In genomic region chr17:50589112-50589712, GRCh38 we compare ENCODE assay signal across 19 cellular contexts. TPM values are rescaled to one million over a fixed set of nuclear protein-coding genes. Genes with fewer than 3 reads are reported as not detected.
DNase-seq lines count a peak whose midpoint lies in the region; ATAC-seq, FAIRE-seq and TF ChIP-seq lines count a peak whose summit lies in the region.
"Had no signal": no experiment of that assay in that cellular context is flagged by ENCODE, and none has a peak within 500 bp of the region (broad histone marks: within the 10 kb centered on the region; RNA-seq: fewer than 3 reads in every experiment).

No MANE protein-coding gene starts in this region.

- no peaks in the 10 kb centered on the region for H3K27me3 ChIP-seq in cardiac muscle cell
- H3K27me3 ChIP-seq in bronchial epithelial cell (ENCODE audit: control insufficient read depth, insufficient read depth, low read length), result no peaks in the 10 kb centered on the region
- no peaks in the 10 kb centered on the region for H3K27me3 ChIP-seq in left lung
- no peaks in the 10 kb centered on the region for H3K27me3 ChIP-seq in vagina
- no peaks in the 10 kb centered on the region for H3K27me3 ChIP-seq in psoas muscle (ENCODE audit: insufficient read depth in 3 of 3, low read length in 2 of 3)
- H3K27me3 ChIP-seq: suprapubic skin had no signal

- ATAC-seq in left cardiac atrium, result no peak
- ATAC-seq in left lung, result peak; percentile 34
- no peak for ATAC-seq in psoas muscle
- ATAC-seq: activated CD8-positive, alpha-beta T cell treated with anti-CD3 and anti-CD28 coated beads for 36 hours had no signal

- DNase-seq in cardiac muscle cell (ENCODE audit: low read depth in 1 of 2, low spot score in 1 of 2) (peak in 1 of 2 donors; percentile 19), left cardiac atrium (no peak), bronchial epithelial cell (ENCODE audit: low read depth) (peak; percentile 49), left lung (no peak), vagina (ENCODE audit: extremely low spot score in 2 of 2) (no peak), psoas muscle (no peak), T-helper 1 cell (no peak)
- no peak for DNase-seq in stimulated activated CD4-positive, alpha-beta T cell treated with anti-CD3 and anti-CD28 coated beads, Interleukin-4, amount 100 ng/mL, for 24 hours
- DNase-seq: activated CD8-positive, alpha-beta T cell treated with anti-CD3 and anti-CD28 coated beads for 36 hours; activated effector memory CD4-positive, alpha-beta T cell treated with Interleukin-2 at 50 U/mL for 16 hours; central memory CD4-positive, alpha-beta T cell; NCI-H1930; NK-92 treated with Interleukin-12 subunit alpha and Interleukin-12 subunit beta, amount 100 ng/mL, for 24 hours; occipital lobe; SIG-M5 had no signal

- H3K36me3 ChIP-seq in cardiac muscle cell (no peaks in the 10 kb centered on the region), bronchial epithelial cell (ENCODE audit: control insufficient read depth, insufficient read depth, low read length) (no peaks in the 10 kb centered on the region), left lung (no peaks in the 10 kb centered on the region), vagina (no peaks in the 10 kb centered on the region), psoas muscle (ENCODE audit: insufficient read depth in 1 of 2, low read depth in 1 of 2) (no peaks in the 10 kb centered on the region)
- H3K36me3 ChIP-seq: suprapubic skin had no signal

- TF ChIP-seq CTCF in cardiac muscle cell (IDR thresholded peaks at IDR 0.05; ENCODE audit: low read depth, low read length) (no peak), bronchial epithelial cell (IDR thresholded peaks at IDR 0.05; ENCODE audit: insufficient read depth, low read length, severe bottlenecking) (no peak), left lung (IDR thresholded peaks at IDR 0.05) (no peak), vagina (IDR thresholded peaks at IDR 0.05) (no peak), psoas muscle (IDR thresholded peaks at IDR 0.05) (no peak)

- peaks cover 81% of the 10 kb centered on the region for H3K4me1 ChIP-seq in cardiac muscle cell (ENCODE audit: low read depth)
- H3K4me1 ChIP-seq in left lung, result peaks cover 7 to 14% of the 10 kb centered on the region in 2 donors
- H3K4me1 ChIP-seq in vagina, result peaks cover 29% of the 10 kb centered on the region
- peaks cover 3% of the 10 kb centered on the region for H3K4me1 ChIP-seq in psoas muscle

- H3K9me3 ChIP-seq in cardiac muscle cell (ENCODE audit: low read depth) (no peaks in the 10 kb centered on the region), left lung (no peaks in the 10 kb centered on the region), vagina (no peaks in the 10 kb centered on the region), psoas muscle (no peaks in the 10 kb centered on the region)
- H3K9me3 ChIP-seq: suprapubic skin had no signal

- no peak overlapping the region for H3K4me3 ChIP-seq in cardiac muscle cell
- H3K4me3 ChIP-seq in bronchial epithelial cell (ENCODE audit: low read depth, low read length), result no peak overlapping the region
- no peak overlapping the region for H3K4me3 ChIP-seq in left lung
- no peak overlapping the region for H3K4me3 ChIP-seq in vagina
- H3K4me3 ChIP-seq in psoas muscle, result no peak overlapping the region
- H3K4me3 ChIP-seq: suprapubic skin had no signal

- H3K27ac ChIP-seq in cardiac muscle cell (peak overlapping the region; percentile 75), left lung (no peak overlapping the region), vagina (peak overlapping the region; percentile 1), psoas muscle (no peak overlapping the region)
- H3K27ac ChIP-seq: KMS-11, suprapubic skin had no signal

- peak; percentile 95 for FAIRE-seq in bronchial epithelial cell (lab: Jason Lieb, UNC)

- intact Hi-C loops in left cardiac atrium (cut with DNase I) (no loop called here), left lung (cut with DNase I) (no loop called here), vagina (cut with DNase I) (no loop called here), psoas muscle (cut with DNase I) (no loop called here)

- no peak for TF ChIP-seq POLR2A in vagina (IDR thresholded peaks at IDR 0.05)

- WGBS in psoas muscle, 3 donors, result 50 to 57% (median 51%) methylated on average over 10 of the region's 10 CpGs

RNA-seq across cellular contexts. Expression of gene CACNA1G, which starts 28.7 kb away (rescaled TPM):
- 29.7 and 46.1 TPM in 2 replicates for total RNA-seq in cardiac muscle cell
- polyA plus RNA-seq in cardiac muscle cell, result 19.0 and 22.8 TPM in 2 replicates
- total RNA-seq in left cardiac atrium, result 1 to 10 TPM; 5.7 to 6.9 TPM
- total RNA-seq in bronchial epithelial cell, result not detected in 2 replicates
- 1 to 10 TPM in 1 of 2 donors, under 1 TPM in 1; 0.50 to 4.3 TPM for total RNA-seq in left lung
- 4.9 TPM for total RNA-seq in vagina
- total RNA-seq in psoas muscle, result under 1 TPM in 3 of 4 donors, not detected in 1; 0.02 to 0.24 (median 0.17) TPM
- polyA plus RNA-seq in psoas muscle, result under 1 TPM in 2 of 3 donors, not detected in 1; 0.04 TPM
- total RNA-seq: lung microvascular endothelial cell had no signal

RNA-seq across cellular contexts. Expression of gene SPATA20, which starts 42.2 kb away (rescaled TPM):
- total RNA-seq in cardiac muscle cell, result 194 and 216 TPM in 2 replicates
- polyA plus RNA-seq in cardiac muscle cell, result 103 and 162 TPM in 2 replicates
- total RNA-seq in left cardiac atrium, result 10 to 100 TPM; 41.0 to 41.1 TPM
- 18.6 and 25.0 TPM in 2 replicates for total RNA-seq in bronchial epithelial cell
- 10 to 100 TPM; 37.6 to 57.2 TPM for total RNA-seq in left lung
- total RNA-seq in vagina, result 73.4 TPM
- 10 to 100 TPM; 16.7 to 25.8 (median 21.9) TPM for total RNA-seq in psoas muscle
- polyA plus RNA-seq in psoas muscle, result 1 to 10 TPM; 4.8 to 9.7 (median 5.4) TPM

RNA-seq across cellular contexts. Expression of gene ABCC3, which starts 45.5 kb away (rescaled TPM):
- not detected in 2 replicates for total RNA-seq in cardiac muscle cell
- 0.06 and 0.53 TPM in 2 replicates for polyA plus RNA-seq in cardiac muscle cell
- 1 to 10 TPM; 1.4 to 5.2 TPM for total RNA-seq in left cardiac atrium
- 17.0 and 33.2 TPM in 2 replicates for total RNA-seq in bronchial epithelial cell
- 100 to 1,000 TPM in 1 of 2 donors, 10 to 100 TPM in 1; 52.3 to 120 TPM for total RNA-seq in left lung
- total RNA-seq in vagina, result 47.6 TPM
- total RNA-seq in psoas muscle, result 1 to 10 TPM in 2 of 4 donors, under 1 TPM in 2; 0.36 to 1.6 (median 0.94) TPM
- polyA plus RNA-seq in psoas muscle, result 1 to 10 TPM in 1 of 3 donors, under 1 TPM in 2; 0.39 to 1.2 (median 0.45) TPM
- total RNA-seq: activated CD8-positive, alpha-beta T cell treated with anti-CD3 and anti-CD28 coated beads for 36 hours had no signal

RNA-seq across cellular contexts. Expression of gene EPN3, which starts 56.7 kb away (rescaled TPM):
- total RNA-seq in cardiac muscle cell (2.0 and 3.1 TPM in 2 replicates), left cardiac atrium (10 to 100 TPM in 1 of 2 donors, 1 to 10 TPM in 1; 7.0 to 16.1 TPM), bronchial epithelial cell (2.9 and 10.9 TPM in 2 replicates), left lung (1 to 10 TPM in 1 of 2 donors, under 1 TPM in 1; 0.55 to 6.4 TPM), vagina (21.9 TPM), psoas muscle (under 1 TPM in 2 of 4 donors, not detected in 2; 0.12 to 0.15 TPM)
- polyA plus RNA-seq in cardiac muscle cell (1.9 and 3.5 TPM in 2 replicates), psoas muscle (under 1 TPM in 1 of 3 donors, not detected in 2; 0.03 TPM)
- total RNA-seq: activated CD8-positive, alpha-beta T cell treated with anti-CD3 and anti-CD28 coated beads for 36 hours; H4; lung microvascular endothelial cell had no signal

Comparison
In these comparisons a context has a peak if more than half of its experiments do, and no peak if none do; other contexts are left out.
1. H3K27ac ChIP-seq: peak in cardiac muscle cell (single experiment) and vagina (single experiment); none in left lung (0 of 2) and psoas muscle (single experiment).